8 cellular contexts compared by ENCODE assay signal in the genomic region with DNA sequence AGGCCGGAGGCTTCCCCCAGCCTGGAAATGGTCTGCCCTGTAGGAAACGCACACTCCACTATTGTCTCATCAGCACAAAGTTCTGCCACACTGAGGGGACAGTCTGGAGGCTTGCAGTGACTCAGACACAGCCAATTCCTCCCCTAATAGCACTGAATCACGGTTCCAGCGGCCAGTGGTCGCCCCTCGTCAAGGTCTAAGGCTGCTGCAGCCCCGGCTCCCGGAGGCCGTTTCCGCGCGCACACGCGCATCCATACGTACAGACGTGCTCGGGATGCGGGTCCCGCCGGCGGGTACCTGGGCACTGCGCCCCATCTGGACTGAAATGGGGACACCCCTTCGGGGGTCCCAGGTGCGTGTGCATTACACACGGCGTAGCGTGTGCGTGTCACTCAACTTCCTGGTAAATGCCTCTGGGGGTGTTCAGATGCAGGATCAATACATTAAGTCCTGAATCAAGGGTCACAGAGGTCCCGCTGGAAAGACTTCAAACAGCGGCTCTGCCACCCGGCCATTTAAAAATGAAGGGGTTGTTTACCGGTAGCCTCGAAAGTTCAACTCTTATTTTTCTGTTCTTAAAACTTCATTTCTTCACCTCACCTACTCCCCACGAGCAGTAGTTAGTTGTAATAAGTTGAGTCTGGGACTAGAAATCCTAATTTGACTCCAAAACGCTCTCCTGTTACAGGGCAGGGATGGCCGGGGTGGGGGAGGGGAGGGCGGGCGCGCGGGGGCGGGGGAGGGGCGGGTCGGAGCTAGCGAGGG. TPM values are rescaled to one million over a fixed set of nuclear protein-coding genes. Genes with fewer than 3 reads are reported as not detected.
A peak's percentile ranks its signal among the peaks of the same experiment; 100 is the strongest.
DNase-seq lines count a peak whose midpoint lies in the region; ATAC-seq, FAIRE-seq and TF ChIP-seq lines count a peak whose summit lies in the region.

No MANE protein-coding gene starts in this region.

- no peak for TF ChIP-seq CTCF in SU-DHL-6 (IDR thresholded peaks at IDR 0.05; ENCODE audit: insufficient read depth, low read length, poor library complexity, severe bottlenecking)
- no peak for TF ChIP-seq CTCF in endothelial cell of umbilical vein (IDR thresholded peaks at IDR 0.05; ENCODE audit: extremely low read depth in 1 of 2, insufficient read depth in 1 of 2, low read depth in 1 of 2, low read length in 2 of 2)
- peak in 1 of 6 experiments; percentile 12 for TF ChIP-seq CTCF in upper lobe of left lung (IDR thresholded peaks at IDR 0.05)

- peak overlapping the region; percentile 65 for H3K9ac ChIP-seq in SU-DHL-6 (ENCODE audit: low read length)
- H3K9ac ChIP-seq in endothelial cell of umbilical vein (replicated peaks; ENCODE audit: extremely low read depth, insufficient read depth, low read length): peak overlapping the region; percentile 48
- H3K9ac ChIP-seq in mucosa of stomach (ENCODE audit: low read length): peak overlapping the region; percentile 72

- H4K20me1 ChIP-seq in SU-DHL-6 (ENCODE audit: low read depth, low read length) (peaks cover 1% of the 10 kb centered on the region; the same call in 1 of the 2 replicates), endothelial cell of umbilical vein (replicated peaks; ENCODE audit: control insufficient read depth, extremely low read depth, insufficient read depth, low read length) (no peaks in the 10 kb centered on the region)

- CTCF ChIA-PET in endothelial cell of umbilical vein (lab: Charles Lee): interaction anchor here (1.9 kb wide), 1 partner anchor 214 kb away, joined by 5 read pairs; no protein-coding TSS in a partner anchor

- FAIRE-seq in endothelial cell of umbilical vein (lab: Jason Lieb, UNC): peak; percentile 72

- no peak overlapping the region for H2AFZ ChIP-seq in SU-DHL-6 (ENCODE audit: low read depth, low read length, severe bottlenecking)
- peak overlapping the region; percentile 91 for H2AFZ ChIP-seq in endothelial cell of umbilical vein (ENCODE audit: low read depth, low read length)

- no peaks in the 10 kb centered on the region for H3K27me3 ChIP-seq in SU-DHL-6 (ENCODE audit: low read length)
- H3K27me3 ChIP-seq in endothelial cell of umbilical vein (ENCODE audit: control insufficient read depth in 2 of 2, insufficient read depth in 2 of 2, low read length in 2 of 2): peaks cover 8 to 12% of the 10 kb centered on the region in 2 experiments
- no peaks in the 10 kb centered on the region for H3K27me3 ChIP-seq in mucosa of stomach (ENCODE audit: control insufficient read depth, insufficient read depth, low read length)
- H3K27me3 ChIP-seq in upper lobe of left lung: no peaks in the 10 kb centered on the region

- H3F3A ChIP-seq in SU-DHL-6 (ENCODE audit: insufficient read depth): peaks cover 52% of the 10 kb centered on the region

- intact Hi-C loops in endothelial cell of umbilical vein (cut with micrococcal nuclease): loop anchor here (10.0 kb wide), 1 partner anchor 1281 kb away; a partner anchor contains a TSS

- DNase-seq in DMS79 treated with DMSO at 0.1 percent for 48 hours (lab: John Stamatoyannopoulos, UW) (peak; percentile 7), DMS79 (lab: John Stamatoyannopoulos, UW) (no peak), HK-2 (ENCODE audit: unreplicated experiment) (peak; percentile 16), endothelial cell of umbilical vein (ENCODE audit: low read depth, low spot score) (no peak), upper lobe of left lung (peak; percentile 62 to 88), middle frontal gyrus (ENCODE audit: extremely low spot score, low spot score) (no peak)

- H3K9me2 ChIP-seq in SU-DHL-6 (replicated peaks; ENCODE audit: insufficient read depth, low read length): no peaks in the 10 kb centered on the region

- dilution Hi-C loops in endothelial cell of umbilical vein (cut with MboI; ENCODE audit: extremely low pct_ligation_motif_present, low sequenced_read_pairs): no loop called here

- no peaks in the 10 kb centered on the region for H3K9me3 ChIP-seq in SU-DHL-6 (ENCODE audit: insufficient read depth, low read length)
- H3K9me3 ChIP-seq in endothelial cell of umbilical vein (replicated peaks; ENCODE audit: control insufficient read depth, insufficient read depth, low read length): no peaks in the 10 kb centered on the region
- H3K9me3 ChIP-seq in mucosa of stomach (ENCODE audit: control insufficient read depth, low read length): no peaks in the 10 kb centered on the region
- H3K9me3 ChIP-seq in upper lobe of left lung: no peaks in the 10 kb centered on the region

- peak overlapping the region; percentile 57 for H3K4me3 ChIP-seq in SU-DHL-6 (ENCODE audit: insufficient read depth, low read length, poor library complexity, severe bottlenecking)
- peak overlapping the region; percentile 46 to 80 (median 75) for H3K4me3 ChIP-seq in endothelial cell of umbilical vein (replicated peaks in 1 of 3; ENCODE audit: insufficient read depth in 1 of 3, low read depth in 1 of 3, low read length in 3 of 3)
- peak overlapping the region; percentile 88 for H3K4me3 ChIP-seq in mucosa of stomach (ENCODE audit: low read length)
- peak overlapping the region; percentile 55 to 88 (median 76) for H3K4me3 ChIP-seq in upper lobe of left lung

- H3K4me1 ChIP-seq in endothelial cell of umbilical vein (ENCODE audit: control insufficient read depth, extremely low read depth, insufficient read depth, low read length): peaks cover 21% of the 10 kb centered on the region
- H3K4me1 ChIP-seq in mucosa of stomach (ENCODE audit: control insufficient read depth, insufficient read depth, low read length): no peaks in the 10 kb centered on the region
- peaks cover 2 to 40% (median 18%) of the 10 kb centered on the region in 4 donors for H3K4me1 ChIP-seq in upper lobe of left lung

- BruUV-seq in endothelial cell of umbilical vein (replicated peaks; lab: Mats Ljungman, UMichigan): no TSS peak

- H3K79me2 ChIP-seq in SU-DHL-6 (ENCODE audit: insufficient read depth, low read length): peaks cover 15% of the 10 kb centered on the region
- H3K79me2 ChIP-seq in endothelial cell of umbilical vein (ENCODE audit: control insufficient read depth, insufficient read depth, low read length): no peaks in the 10 kb centered on the region

- H3K4me2 ChIP-seq in SU-DHL-6 (ENCODE audit: low read depth, low read length, poor library complexity, severe bottlenecking) (peak overlapping the region; percentile 81), endothelial cell of umbilical vein (ENCODE audit: insufficient read depth, low read length) (peak overlapping the region; percentile 88)

- H3K27ac ChIP-seq in SU-DHL-6 (ENCODE audit: low read depth, low read length) (peak overlapping the region; percentile 98), endothelial cell of umbilical vein (ENCODE audit: insufficient read depth, low read depth, low read length) (no peak overlapping the region), upper lobe of left lung (peak overlapping the region; percentile 79 to 93 (median 84))

- H3K9me1 ChIP-seq in endothelial cell of umbilical vein (replicated peaks; ENCODE audit: control insufficient read depth, extremely low read depth, insufficient read depth, low read length): no peaks in the 10 kb centered on the region

- WGBS in upper lobe of left lung, 2 donors: 0 to 1% methylated on average over 14 to 37 of the region's 44 CpGs

- no peak for TF ChIP-seq EP300 in upper lobe of left lung (IDR thresholded peaks at IDR 0.05)

- POLR2A ChIA-PET in endothelial cell of umbilical vein (lab: Charles Lee): no interaction called here

- peak; percentile 27 to 53 for ATAC-seq in upper lobe of left lung (ENCODE audit: low FRiP score in 2 of 2)

- H3K36me3 ChIP-seq in SU-DHL-6 (ENCODE audit: low read length) (no peaks in the 10 kb centered on the region), endothelial cell of umbilical vein (ENCODE audit: control insufficient read depth in 2 of 2, extremely low read depth in 1 of 2, insufficient read depth in 2 of 2, low read length in 2 of 2) (no peaks in the 10 kb centered on the region), mucosa of stomach (ENCODE audit: control insufficient read depth, insufficient read depth, low read length) (no peaks in the 10 kb centered on the region), upper lobe of left lung (no peaks in the 10 kb centered on the region)

- TF ChIP-seq POLR2A in endothelial cell of umbilical vein (IDR thresholded peaks at IDR 0.05; ENCODE audit: low read depth, low read length) (peak; percentile 22), upper lobe of left lung (IDR thresholded peaks at IDR 0.05) (peak in 3 of 4 donors; percentile 50 to 78 (median 68))

TF ChIP-seq in endothelial cell of umbilical vein, 7 proteins besides CTCF, POLR2A, EP300 and RAD21:
- TF ChIP-seq FOS (IDR thresholded peaks at IDR 0.05; ENCODE audit: borderline replicate concordance, insufficient read depth, low read length) (peak; percentile 24), POLR2AphosphoS5 (IDR thresholded peaks at IDR 0.05; ENCODE audit: insufficient read depth, low read depth, low read length) (no peak), EZH2 (IDR thresholded peaks at IDR 0.05; ENCODE audit: borderline replicate concordance, low read depth, low read length, severe bottlenecking) (peak; percentile 66), JUN (IDR thresholded peaks at IDR 0.05; ENCODE audit: borderline replicate concordance, insufficient read depth, insufficient read length, low read depth) (no peak), GATA2 (IDR thresholded peaks at IDR 0.05; ENCODE audit: insufficient read depth, insufficient read length, low read depth, low read length) (no peak), MYC (IDR thresholded peaks at IDR 0.05; ENCODE audit: low read depth, low read length) (no peak)
- TF ChIP-seq, protein P1, sequence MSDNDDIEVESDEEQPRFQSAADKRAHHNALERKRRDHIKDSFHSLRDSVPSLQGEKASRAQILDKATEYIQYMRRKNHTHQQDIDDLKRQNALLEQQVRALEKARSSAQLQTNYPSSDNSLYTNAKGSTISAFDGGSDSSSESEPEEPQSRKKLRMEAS (IDR thresholded peaks at IDR 0.05; ENCODE audit: insufficient read depth, insufficient read length): no peak
TF ChIP-seq in endothelial cell of umbilical vein: peak in this region for 2.

RNA-seq across cellular contexts. Expression of a gene that starts 0.6 kb away (rescaled TPM):
- 19.1 and 20.9 TPM in 2 replicates for total RNA-seq in endothelial cell of umbilical vein
- 3.6 TPM in 2 replicates for polyA plus RNA-seq in endothelial cell of umbilical vein
- 2.1 and 2.6 TPM in 2 replicates for polyA plus RNA-seq in endothelial cell of umbilical vein (2011; cell fraction: cytosol; rRNA removed)
- polyA plus RNA-seq in endothelial cell of umbilical vein (2011; cell fraction: nucleus; rRNA removed): 11.6 and 13.1 TPM in 2 replicates
- 5.5 and 9.5 TPM in 2 replicates for polyA plus RNA-seq in endothelial cell of umbilical vein (2012)
- 6.4 and 7.4 TPM in 2 replicates for polyA minus RNA-seq in endothelial cell of umbilical vein
- not detected for polyA minus RNA-seq in endothelial cell of umbilical vein (2011; cell fraction: cytosol; rRNA and poly(A)+ RNA removed)
- 8.9 and 11.2 TPM in 2 replicates for polyA minus RNA-seq in endothelial cell of umbilical vein (2011; cell fraction: nucleus; rRNA and poly(A)+ RNA removed)
- 10 to 100 TPM; 21.9 to 44.3 (median 36.5) TPM for total RNA-seq in upper lobe of left lung

Comparison
In these comparisons a context has a peak if more than half of its experiments do, and no peak if none do; other contexts are left out.
1. DNase-seq: peak in DMS79 treated with DMSO at 0.1 percent for 48 hours (single experiment), HK-2 (single experiment) and upper lobe of left lung (2 of 2); none in DMS79 (single experiment), endothelial cell of umbilical vein (single experiment) and middle frontal gyrus (single experiment).
2. Peak in every context shown above with its lines, with median percentiles within 50 percentile points of each other: H3K4me3 ChIP-seq and H3K9ac ChIP-seq.